In genomic region chr12:50589650-50590435, GRCh38 we compare ENCODE assay signal across 9 cellular contexts.
DNase-seq lines count a peak whose midpoint lies in the region; ATAC-seq and TF ChIP-seq lines count a peak whose summit lies in the region.
"Had no signal": no experiment of that assay in that cellular context is flagged by ENCODE, and none has a peak within 500 bp of the region (broad histone marks: within the 10 kb centered on the region; RNA-seq: fewer than 3 reads in every experiment).

No MANE protein-coding gene starts in this region.

- no peaks in the 10 kb centered on the region for H3K36me3 ChIP-seq in MG63

- ATAC-seq in GM18505 (IDR thresholded peaks at IDR 0.05; ENCODE audit: unreplicated experiment), result no peak

- peaks cover 39% of the 10 kb centered on the region for H3K4me1 Mint-ChIP-seq in activated naive CD4-positive, alpha-beta T cell treated with anti-CD3 and anti-CD28 coated beads, Interleukin-2, amount 10 ng/mL, durations not matched to agents 7 days and 5 days

- no peaks in the 10 kb centered on the region for H3K27me3 Mint-ChIP-seq in activated naive CD4-positive, alpha-beta T cell treated with anti-CD3 and anti-CD28 coated beads, Interleukin-2, amount 10 ng/mL, durations not matched to agents 7 days and 5 days

- no peak overlapping the region for H3K4me3 ChIP-seq in MG63

- no peaks in the 10 kb centered on the region for H3K9me3 ChIP-seq in MG63

- no peaks in the 10 kb centered on the region for H3K9me3 Mint-ChIP-seq in activated naive CD4-positive, alpha-beta T cell treated with anti-CD3 and anti-CD28 coated beads, Interleukin-2, amount 10 ng/mL, durations not matched to agents 7 days and 5 days

- CTCF ChIA-PET in activated naive CD4-positive, alpha-beta T cell treated with anti-CD3 and anti-CD28 coated beads, Interleukin-2, amount 10 ng/mL, durations not matched to agents 7 days and 5 days (lab: Charles Lee), result interaction anchor here (1.5 kb wide), 1 partner anchor 85 kb away, joined by 3 read pairs; the partner anchor contains the start of gene DIP2B

- no peak for TF ChIP-seq POLR2A in GM18505 (IDR thresholded peaks at IDR 0.05; ENCODE audit: borderline replicate concordance, extremely low read depth, insufficient read depth, insufficient read length)

- H3K27me3 ChIP-seq in MG63, result no peaks in the 10 kb centered on the region

- DNase-seq in CMK (ENCODE audit: low read depth) (peak; percentile 20), MG63 (peak; percentile 43), myocyte (ENCODE audit: low read depth) (peak; percentile 49), hypothalamus (lab: John Stamatoyannopoulos, UW) (no peak), midbrain (lab: John Stamatoyannopoulos, UW) (no peak), cerebellar nuclear complex (lab: John Stamatoyannopoulos, UW) (no peak)
- peak; percentile 47 for DNase-seq in activated naive CD4-positive, alpha-beta T cell treated with anti-CD3 and anti-CD28 coated beads, Interleukin-2, amount 10 ng/mL, durations not matched to agents 7 days and 5 days
- DNase-seq: caudate nucleus had no signal

- H3K36me3 Mint-ChIP-seq in activated naive CD4-positive, alpha-beta T cell treated with anti-CD3 and anti-CD28 coated beads, Interleukin-2, amount 10 ng/mL, durations not matched to agents 7 days and 5 days, result peaks cover 2% of the 10 kb centered on the region

- H3K27ac Mint-ChIP-seq in activated naive CD4-positive, alpha-beta T cell treated with anti-CD3 and anti-CD28 coated beads, Interleukin-2, amount 10 ng/mL, durations not matched to agents 7 days and 5 days, result peak overlapping the region; percentile 68

- no peak overlapping the region for H3K4me3 Mint-ChIP-seq in activated naive CD4-positive, alpha-beta T cell treated with anti-CD3 and anti-CD28 coated beads, Interleukin-2, amount 10 ng/mL, durations not matched to agents 7 days and 5 days

Comparison
In these comparisons a context has a peak if more than half of its experiments do, and no peak if none do; other contexts are left out.
1. DNase-seq: peak in CMK (single experiment), MG63 (single experiment), activated naive CD4-positive, alpha-beta T cell treated with anti-CD3 and anti-CD28 coated beads, Interleukin-2, amount 10 ng/mL, durations not matched to agents 7 days and 5 days (single experiment) and myocyte (single experiment); none in hypothalamus (0 of 51), midbrain (single experiment) and cerebellar nuclear complex (0 of 2).